ENCODE assay signal across 1 cellular context in the genomic region with DNA sequence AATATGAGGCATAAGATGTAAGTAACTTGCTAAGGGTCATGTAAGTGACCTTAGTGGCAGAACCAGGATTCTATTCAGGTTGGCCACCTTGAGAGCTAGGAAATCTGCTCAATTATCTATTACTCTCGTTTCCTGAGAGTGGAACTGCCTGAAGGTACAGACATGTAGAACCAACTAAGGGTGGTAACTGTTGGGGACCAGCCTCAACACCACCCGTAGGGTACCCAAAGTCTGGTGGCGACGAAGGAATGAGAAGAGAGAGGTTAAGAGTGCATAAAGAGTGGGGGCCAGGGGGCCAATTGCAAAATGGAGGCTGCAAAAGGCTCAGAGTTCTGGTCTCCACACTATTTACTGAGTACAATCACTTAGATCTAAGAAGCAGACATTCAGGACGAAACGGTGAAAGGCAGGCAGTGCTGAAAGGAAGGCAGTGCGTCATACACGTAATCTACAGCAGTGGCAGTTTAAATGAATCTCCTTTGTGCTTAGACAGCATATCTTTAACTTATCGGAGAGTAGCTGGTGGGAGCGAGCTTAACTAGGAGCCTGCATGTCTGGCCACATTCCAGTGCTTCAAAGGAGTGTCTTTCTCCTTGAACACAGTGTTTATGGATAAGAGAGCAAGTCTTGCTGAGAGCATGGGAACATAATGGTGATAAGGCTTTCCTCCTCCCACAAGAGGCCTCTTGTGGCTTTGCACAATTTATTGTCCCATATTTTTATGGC.
TF ChIP-seq lines count a peak whose summit lies in the region.

No MANE protein-coding gene starts in this region.

TF ChIP-seq in K562, 482 proteins besides CTCF, POLR2A, EP300 and RAD21 (continued from another document and continues in another):
- TF ChIP-seq TEAD4 (IDR thresholded peaks at IDR 0.05; ENCODE audit: low read length) = peak; percentile 96
- no peak for TF ChIP-seq TEAD4 (CRISPR knock-in tag; IDR thresholded peaks at IDR 0.05; ENCODE audit: borderline replicate concordance)
- TF ChIP-seq TARDBP (IDR thresholded peaks at IDR 0.05) = no peak
- TF ChIP-seq ATF1 (CRISPR knock-in tag; IDR thresholded peaks at IDR 0.05) = no peak
- TF ChIP-seq ATF1 (tag; IDR thresholded peaks at IDR 0.05) = peak; percentile 95
- peak; percentile 91 for TF ChIP-seq PKNOX1 (IDR thresholded peaks at IDR 0.05)
- TF ChIP-seq CBFA2T3 (IDR thresholded peaks at IDR 0.05) = peak; percentile 99
- peak; percentile 73; the same call in 1 of the 2 replicates for TF ChIP-seq MXI1 (IDR thresholded peaks at IDR 0.05; ENCODE audit: low read depth, low read length)
- peak; percentile 58; the same call in 1 of the 2 replicates for TF ChIP-seq FOXP1 (CRISPR knock-in tag; IDR thresholded peaks at IDR 0.05)
- peak; percentile 96 for TF ChIP-seq MTA3 (IDR thresholded peaks at IDR 0.05; ENCODE audit: borderline replicate concordance)
- TF ChIP-seq ZNF76 (CRISPR knock-in tag; IDR thresholded peaks at IDR 0.05; ENCODE audit: borderline replicate concordance) = no peak
- TF ChIP-seq ZNF12 (CRISPR knock-in tag; IDR thresholded peaks at IDR 0.05) = no peak
- TF ChIP-seq DPF2 (IDR thresholded peaks at IDR 0.05) = peak; percentile 99
- peak; percentile 91 for TF ChIP-seq HNRNPLL (IDR thresholded peaks at IDR 0.05; ENCODE audit: low read depth, low read length, poor library complexity, severe bottlenecking)
- peak; percentile 80 to 88 for TF ChIP-seq FOXA3 (CRISPR knock-in tag; conservative IDR thresholded peaks at IDR 0.05 in 1 of 2, IDR thresholded peaks at IDR 0.05 in 1 of 2)
- peak; percentile 84 for TF ChIP-seq ADNP (tag; IDR thresholded peaks at IDR 0.05)
- 0 out of 2 replicates have a peak, but pooled peaks have one; percentile 58 for TF ChIP-seq FOXJ2 (tag; IDR thresholded peaks at IDR 0.05)
- no peak for TF ChIP-seq YBX1 (IDR thresholded peaks at IDR 0.05)
- peak; percentile 92; the same call in 1 of the 2 replicates for TF ChIP-seq ZNF395 (CRISPR knock-in tag; IDR thresholded peaks at IDR 0.05)
- peak; percentile 13 for TF ChIP-seq POLR2B (IDR thresholded peaks at IDR 0.05; ENCODE audit: low read depth, partially characterized antibody)
- no peak for TF ChIP-seq ZNF217 (CRISPR knock-in tag; IDR thresholded peaks at IDR 0.05)
- no peak for TF ChIP-seq SMAD2 (IDR thresholded peaks at IDR 0.05; ENCODE audit: low read depth, low read length)
- TF ChIP-seq HDGF (IDR thresholded peaks at IDR 0.05) = peak; percentile 82; the same call in 1 of the 2 replicates
- peak in 1 of 3 experiments; percentile 57 for TF ChIP-seq YY1 (IDR thresholded peaks at IDR 0.05; ENCODE audit: borderline replicate concordance in 1 of 3, control insufficient read depth in 1 of 3, extremely low read depth in 1 of 3, insufficient read depth in 3 of 3, insufficient read length in 1 of 3, insufficient replicate concordance in 2 of 3, low read depth in 1 of 3, low read length in 2 of 3)
- TF ChIP-seq CBX2 (IDR thresholded peaks at IDR 0.05; ENCODE audit: insufficient read depth, low read length, poor library complexity, severe bottlenecking) = no peak
- TF ChIP-seq, protein P1, sequence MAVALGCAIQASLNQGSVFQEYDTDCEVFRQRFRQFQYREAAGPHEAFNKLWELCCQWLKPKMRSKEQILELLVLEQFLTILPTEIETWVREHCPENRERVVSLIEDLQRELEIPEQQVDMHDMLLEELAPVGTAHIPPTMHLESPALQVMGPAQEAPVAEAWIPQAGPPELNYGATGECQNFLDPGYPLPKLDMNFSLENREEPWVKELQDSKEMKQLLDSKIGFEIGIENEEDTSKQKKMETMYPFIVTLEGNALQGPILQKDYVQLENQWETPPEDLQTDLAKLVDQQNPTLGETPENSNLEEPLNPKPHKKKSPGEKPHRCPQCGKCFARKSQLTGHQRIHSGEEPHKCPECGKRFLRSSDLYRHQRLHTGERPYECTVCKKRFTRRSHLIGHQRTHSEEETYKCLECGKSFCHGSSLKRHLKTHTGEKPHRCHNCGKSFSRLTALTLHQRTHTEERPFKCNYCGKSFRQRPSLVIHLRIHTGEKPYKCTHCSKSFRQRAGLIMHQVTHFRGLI (CRISPR knock-in tag; IDR thresholded peaks at IDR 0.05) = peak; percentile 97; the same call in 1 of the 2 replicates
- TF ChIP-seq, protein P2, sequence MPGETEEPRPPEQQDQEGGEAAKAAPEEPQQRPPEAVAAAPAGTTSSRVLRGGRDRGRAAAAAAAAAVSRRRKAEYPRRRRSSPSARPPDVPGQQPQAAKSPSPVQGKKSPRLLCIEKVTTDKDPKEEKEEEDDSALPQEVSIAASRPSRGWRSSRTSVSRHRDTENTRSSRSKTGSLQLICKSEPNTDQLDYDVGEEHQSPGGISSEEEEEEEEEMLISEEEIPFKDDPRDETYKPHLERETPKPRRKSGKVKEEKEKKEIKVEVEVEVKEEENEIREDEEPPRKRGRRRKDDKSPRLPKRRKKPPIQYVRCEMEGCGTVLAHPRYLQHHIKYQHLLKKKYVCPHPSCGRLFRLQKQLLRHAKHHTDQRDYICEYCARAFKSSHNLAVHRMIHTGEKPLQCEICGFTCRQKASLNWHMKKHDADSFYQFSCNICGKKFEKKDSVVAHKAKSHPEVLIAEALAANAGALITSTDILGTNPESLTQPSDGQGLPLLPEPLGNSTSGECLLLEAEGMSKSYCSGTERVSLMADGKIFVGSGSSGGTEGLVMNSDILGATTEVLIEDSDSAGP (CRISPR knock-in tag; IDR thresholded peaks at IDR 0.05) = 0 out of 2 replicates have a peak, but pooled peaks have one; percentile 27
- peak; percentile 76; the same call in 1 of the 2 replicates for TF ChIP-seq CREB3L1 (IDR thresholded peaks at IDR 0.05; ENCODE audit: borderline replicate concordance, low read depth)
- TF ChIP-seq, protein P3, sequence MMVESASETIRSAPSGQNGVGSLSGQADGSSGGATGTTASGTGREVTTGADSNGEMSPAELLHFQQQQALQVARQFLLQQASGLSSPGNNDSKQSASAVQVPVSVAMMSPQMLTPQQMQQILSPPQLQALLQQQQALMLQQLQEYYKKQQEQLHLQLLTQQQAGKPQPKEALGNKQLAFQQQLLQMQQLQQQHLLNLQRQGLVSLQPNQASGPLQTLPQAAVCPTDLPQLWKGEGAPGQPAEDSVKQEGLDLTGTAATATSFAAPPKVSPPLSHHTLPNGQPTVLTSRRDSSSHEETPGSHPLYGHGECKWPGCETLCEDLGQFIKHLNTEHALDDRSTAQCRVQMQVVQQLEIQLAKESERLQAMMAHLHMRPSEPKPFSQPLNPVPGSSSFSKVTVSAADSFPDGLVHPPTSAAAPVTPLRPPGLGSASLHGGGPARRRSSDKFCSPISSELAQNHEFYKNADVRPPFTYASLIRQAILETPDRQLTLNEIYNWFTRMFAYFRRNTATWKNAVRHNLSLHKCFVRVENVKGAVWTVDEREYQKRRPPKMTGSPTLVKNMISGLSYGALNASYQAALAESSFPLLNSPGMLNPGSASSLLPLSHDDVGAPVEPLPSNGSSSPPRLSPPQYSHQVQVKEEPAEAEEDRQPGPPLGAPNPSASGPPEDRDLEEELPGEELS (CRISPR knock-in tag; IDR thresholded peaks at IDR 0.05; ENCODE audit: borderline replicate concordance) = 0 out of 2 replicates have a peak, but pooled peaks have one; percentile 67
- peak; percentile 72; the same call in 1 of the 2 replicates for TF ChIP-seq KAT7 (CRISPR knock-in tag; IDR thresholded peaks at IDR 0.05; ENCODE audit: borderline replicate concordance)
- peak; percentile 76 for TF ChIP-seq EP400 (IDR thresholded peaks at IDR 0.05)
- TF ChIP-seq THRB (CRISPR knock-in tag; conservative IDR thresholded peaks at IDR 0.05) = peak; percentile 63; the same call in 1 of the 2 replicates
- TF ChIP-seq ZNF274 (IDR thresholded peaks at IDR 0.05; ENCODE audit: borderline replicate concordance, low read depth, low read length) = peak; percentile 63; the same call in 1 of the 2 replicates
- TF ChIP-seq ZZZ3 (IDR thresholded peaks at IDR 0.05) = 0 out of 2 replicates have a peak, but pooled peaks have one; percentile 33
- peak; percentile 96 for TF ChIP-seq KDM1A (IDR thresholded peaks at IDR 0.05)
- TF ChIP-seq, protein P4, sequence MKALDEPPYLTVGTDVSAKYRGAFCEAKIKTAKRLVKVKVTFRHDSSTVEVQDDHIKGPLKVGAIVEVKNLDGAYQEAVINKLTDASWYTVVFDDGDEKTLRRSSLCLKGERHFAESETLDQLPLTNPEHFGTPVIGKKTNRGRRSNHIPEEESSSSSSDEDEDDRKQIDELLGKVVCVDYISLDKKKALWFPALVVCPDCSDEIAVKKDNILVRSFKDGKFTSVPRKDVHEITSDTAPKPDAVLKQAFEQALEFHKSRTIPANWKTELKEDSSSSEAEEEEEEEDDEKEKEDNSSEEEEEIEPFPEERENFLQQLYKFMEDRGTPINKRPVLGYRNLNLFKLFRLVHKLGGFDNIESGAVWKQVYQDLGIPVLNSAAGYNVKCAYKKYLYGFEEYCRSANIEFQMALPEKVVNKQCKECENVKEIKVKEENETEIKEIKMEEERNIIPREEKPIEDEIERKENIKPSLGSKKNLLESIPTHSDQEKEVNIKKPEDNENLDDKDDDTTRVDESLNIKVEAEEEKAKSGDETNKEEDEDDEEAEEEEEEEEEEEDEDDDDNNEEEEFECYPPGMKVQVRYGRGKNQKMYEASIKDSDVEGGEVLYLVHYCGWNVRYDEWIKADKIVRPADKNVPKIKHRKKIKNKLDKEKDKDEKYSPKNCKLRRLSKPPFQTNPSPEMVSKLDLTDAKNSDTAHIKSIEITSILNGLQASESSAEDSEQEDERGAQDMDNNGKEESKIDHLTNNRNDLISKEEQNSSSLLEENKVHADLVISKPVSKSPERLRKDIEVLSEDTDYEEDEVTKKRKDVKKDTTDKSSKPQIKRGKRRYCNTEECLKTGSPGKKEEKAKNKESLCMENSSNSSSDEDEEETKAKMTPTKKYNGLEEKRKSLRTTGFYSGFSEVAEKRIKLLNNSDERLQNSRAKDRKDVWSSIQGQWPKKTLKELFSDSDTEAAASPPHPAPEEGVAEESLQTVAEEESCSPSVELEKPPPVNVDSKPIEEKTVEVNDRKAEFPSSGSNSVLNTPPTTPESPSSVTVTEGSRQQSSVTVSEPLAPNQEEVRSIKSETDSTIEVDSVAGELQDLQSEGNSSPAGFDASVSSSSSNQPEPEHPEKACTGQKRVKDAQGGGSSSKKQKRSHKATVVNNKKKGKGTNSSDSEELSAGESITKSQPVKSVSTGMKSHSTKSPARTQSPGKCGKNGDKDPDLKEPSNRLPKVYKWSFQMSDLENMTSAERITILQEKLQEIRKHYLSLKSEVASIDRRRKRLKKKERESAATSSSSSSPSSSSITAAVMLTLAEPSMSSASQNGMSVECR (CRISPR knock-in tag; IDR thresholded peaks at IDR 0.05) = 0 out of 2 replicates have a peak, but pooled peaks have one; percentile 29
- peak; percentile 81 for TF ChIP-seq ZBTB17 (CRISPR knock-in tag; IDR thresholded peaks at IDR 0.05)
- no peak for TF ChIP-seq ZNF696 (CRISPR knock-in tag; conservative IDR thresholded peaks at IDR 0.05)
- peak; percentile 88 for TF ChIP-seq CC2D1A (IDR thresholded peaks at IDR 0.05)
- 0 out of 2 replicates have a peak, but pooled peaks have one; percentile 21 for TF ChIP-seq GABPB1 (CRISPR knock-in tag; IDR thresholded peaks at IDR 0.05)
- TF ChIP-seq MAFF (IDR thresholded peaks at IDR 0.05; ENCODE audit: low read length) = peak; percentile 95
- no peak; the same call in 1 of the 2 replicates for TF ChIP-seq NFATC3 (IDR thresholded peaks at IDR 0.05)
- peak; percentile 91 for TF ChIP-seq LCOR (CRISPR knock-in tag; IDR thresholded peaks at IDR 0.05)
- peak; percentile 40; the same call in 1 of the 2 replicates for TF ChIP-seq PTTG1 (tag; IDR thresholded peaks at IDR 0.05; ENCODE audit: low read depth)
- TF ChIP-seq RB1 (IDR thresholded peaks at IDR 0.05; ENCODE audit: low read depth) = 0 out of 2 replicates have a peak, but pooled peaks have one; percentile 17
- peak; percentile 65; the same call in 1 of the 2 replicates for TF ChIP-seq MTF1 (CRISPR knock-in tag; IDR thresholded peaks at IDR 0.05; ENCODE audit: borderline replicate concordance)
- TF ChIP-seq SRSF1 (IDR thresholded peaks at IDR 0.05; ENCODE audit: low read depth, low read length) = no peak
